In the genomic region with DNA sequence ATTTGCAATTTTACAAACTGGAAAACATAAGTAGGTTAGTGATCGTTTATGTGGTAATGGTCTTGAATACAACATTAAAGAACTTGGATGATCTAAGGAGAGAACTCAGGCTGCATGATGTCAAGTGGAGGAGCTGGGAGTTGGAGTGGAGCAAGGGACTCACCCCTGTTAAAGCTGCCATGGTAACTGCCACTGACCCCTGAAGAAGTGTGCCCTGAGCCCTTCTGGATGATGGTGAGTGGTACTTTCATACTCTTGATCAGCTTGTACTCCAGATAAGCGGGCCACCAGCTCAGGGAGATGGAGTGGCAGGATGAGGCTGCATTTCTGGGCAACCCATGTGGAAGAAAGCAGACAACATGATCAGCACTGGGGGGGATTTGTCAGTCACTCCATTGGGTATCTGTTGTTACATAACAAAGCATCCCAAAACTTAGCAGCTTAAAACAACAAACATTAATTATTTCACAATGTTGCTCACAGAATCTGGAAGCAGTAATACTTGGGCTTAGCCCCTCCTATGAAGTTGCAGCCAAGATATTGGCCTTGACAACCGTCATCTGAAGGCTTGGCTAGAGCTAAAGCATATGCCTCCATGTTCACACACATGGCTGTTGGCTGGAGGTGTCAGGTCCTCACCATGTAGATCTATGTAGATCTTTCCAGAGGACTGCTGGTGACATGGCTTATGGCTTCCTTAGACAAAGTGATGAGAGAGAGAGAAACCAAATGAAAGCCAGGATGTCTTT, we compare ENCODE assay signal across 1 cellular context.
TF ChIP-seq lines count a peak whose summit lies in the region.

No MANE protein-coding gene starts in this region.

TF ChIP-seq in H1, 55 proteins besides CTCF, POLR2A, EP300 and RAD21:
- TF ChIP-seq, protein P1, sequence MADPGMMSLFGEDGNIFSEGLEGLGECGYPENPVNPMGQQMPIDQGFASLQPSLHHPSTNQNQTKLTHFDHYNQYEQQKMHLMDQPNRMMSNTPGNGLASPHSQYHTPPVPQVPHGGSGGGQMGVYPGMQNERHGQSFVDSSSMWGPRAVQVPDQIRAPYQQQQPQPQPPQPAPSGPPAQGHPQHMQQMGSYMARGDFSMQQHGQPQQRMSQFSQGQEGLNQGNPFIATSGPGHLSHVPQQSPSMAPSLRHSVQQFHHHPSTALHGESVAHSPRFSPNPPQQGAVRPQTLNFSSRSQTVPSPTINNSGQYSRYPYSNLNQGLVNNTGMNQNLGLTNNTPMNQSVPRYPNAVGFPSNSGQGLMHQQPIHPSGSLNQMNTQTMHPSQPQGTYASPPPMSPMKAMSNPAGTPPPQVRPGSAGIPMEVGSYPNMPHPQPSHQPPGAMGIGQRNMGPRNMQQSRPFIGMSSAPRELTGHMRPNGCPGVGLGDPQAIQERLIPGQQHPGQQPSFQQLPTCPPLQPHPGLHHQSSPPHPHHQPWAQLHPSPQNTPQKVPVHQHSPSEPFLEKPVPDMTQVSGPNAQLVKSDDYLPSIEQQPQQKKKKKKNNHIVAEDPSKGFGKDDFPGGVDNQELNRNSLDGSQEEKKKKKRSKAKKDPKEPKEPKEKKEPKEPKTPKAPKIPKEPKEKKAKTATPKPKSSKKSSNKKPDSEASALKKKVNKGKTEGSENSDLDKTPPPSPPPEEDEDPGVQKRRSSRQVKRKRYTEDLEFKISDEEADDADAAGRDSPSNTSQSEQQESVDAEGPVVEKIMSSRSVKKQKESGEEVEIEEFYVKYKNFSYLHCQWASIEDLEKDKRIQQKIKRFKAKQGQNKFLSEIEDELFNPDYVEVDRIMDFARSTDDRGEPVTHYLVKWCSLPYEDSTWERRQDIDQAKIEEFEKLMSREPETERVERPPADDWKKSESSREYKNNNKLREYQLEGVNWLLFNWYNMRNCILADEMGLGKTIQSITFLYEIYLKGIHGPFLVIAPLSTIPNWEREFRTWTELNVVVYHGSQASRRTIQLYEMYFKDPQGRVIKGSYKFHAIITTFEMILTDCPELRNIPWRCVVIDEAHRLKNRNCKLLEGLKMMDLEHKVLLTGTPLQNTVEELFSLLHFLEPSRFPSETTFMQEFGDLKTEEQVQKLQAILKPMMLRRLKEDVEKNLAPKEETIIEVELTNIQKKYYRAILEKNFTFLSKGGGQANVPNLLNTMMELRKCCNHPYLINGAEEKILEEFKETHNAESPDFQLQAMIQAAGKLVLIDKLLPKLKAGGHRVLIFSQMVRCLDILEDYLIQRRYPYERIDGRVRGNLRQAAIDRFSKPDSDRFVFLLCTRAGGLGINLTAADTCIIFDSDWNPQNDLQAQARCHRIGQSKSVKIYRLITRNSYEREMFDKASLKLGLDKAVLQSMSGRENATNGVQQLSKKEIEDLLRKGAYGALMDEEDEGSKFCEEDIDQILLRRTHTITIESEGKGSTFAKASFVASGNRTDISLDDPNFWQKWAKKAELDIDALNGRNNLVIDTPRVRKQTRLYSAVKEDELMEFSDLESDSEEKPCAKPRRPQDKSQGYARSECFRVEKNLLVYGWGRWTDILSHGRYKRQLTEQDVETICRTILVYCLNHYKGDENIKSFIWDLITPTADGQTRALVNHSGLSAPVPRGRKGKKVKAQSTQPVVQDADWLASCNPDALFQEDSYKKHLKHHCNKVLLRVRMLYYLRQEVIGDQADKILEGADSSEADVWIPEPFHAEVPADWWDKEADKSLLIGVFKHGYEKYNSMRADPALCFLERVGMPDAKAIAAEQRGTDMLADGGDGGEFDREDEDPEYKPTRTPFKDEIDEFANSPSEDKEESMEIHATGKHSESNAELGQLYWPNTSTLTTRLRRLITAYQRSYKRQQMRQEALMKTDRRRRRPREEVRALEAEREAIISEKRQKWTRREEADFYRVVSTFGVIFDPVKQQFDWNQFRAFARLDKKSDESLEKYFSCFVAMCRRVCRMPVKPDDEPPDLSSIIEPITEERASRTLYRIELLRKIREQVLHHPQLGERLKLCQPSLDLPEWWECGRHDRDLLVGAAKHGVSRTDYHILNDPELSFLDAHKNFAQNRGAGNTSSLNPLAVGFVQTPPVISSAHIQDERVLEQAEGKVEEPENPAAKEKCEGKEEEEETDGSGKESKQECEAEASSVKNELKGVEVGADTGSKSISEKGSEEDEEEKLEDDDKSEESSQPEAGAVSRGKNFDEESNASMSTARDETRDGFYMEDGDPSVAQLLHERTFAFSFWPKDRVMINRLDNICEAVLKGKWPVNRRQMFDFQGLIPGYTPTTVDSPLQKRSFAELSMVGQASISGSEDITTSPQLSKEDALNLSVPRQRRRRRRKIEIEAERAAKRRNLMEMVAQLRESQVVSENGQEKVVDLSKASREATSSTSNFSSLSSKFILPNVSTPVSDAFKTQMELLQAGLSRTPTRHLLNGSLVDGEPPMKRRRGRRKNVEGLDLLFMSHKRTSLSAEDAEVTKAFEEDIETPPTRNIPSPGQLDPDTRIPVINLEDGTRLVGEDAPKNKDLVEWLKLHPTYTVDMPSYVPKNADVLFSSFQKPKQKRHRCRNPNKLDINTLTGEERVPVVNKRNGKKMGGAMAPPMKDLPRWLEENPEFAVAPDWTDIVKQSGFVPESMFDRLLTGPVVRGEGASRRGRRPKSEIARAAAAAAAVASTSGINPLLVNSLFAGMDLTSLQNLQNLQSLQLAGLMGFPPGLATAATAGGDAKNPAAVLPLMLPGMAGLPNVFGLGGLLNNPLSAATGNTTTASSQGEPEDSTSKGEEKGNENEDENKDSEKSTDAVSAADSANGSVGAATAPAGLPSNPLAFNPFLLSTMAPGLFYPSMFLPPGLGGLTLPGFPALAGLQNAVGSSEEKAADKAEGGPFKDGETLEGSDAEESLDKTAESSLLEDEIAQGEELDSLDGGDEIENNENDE (IDR thresholded peaks at IDR 0.05; ENCODE audit: insufficient replicate concordance, low read length) = no peak
- no peak for TF ChIP-seq PHF8 (conservative IDR thresholded peaks at IDR 0.05; ENCODE audit: low read depth, low read length)
- TF ChIP-seq NRF1 (IDR thresholded peaks at IDR 0.05; ENCODE audit: low read depth, low read length) = no peak
